In genomic region chr4:177569443-177569842, GRCh38 we compare ENCODE assay signal across 22 cellular contexts.
"Had no signal": no experiment of that assay in that cellular context is flagged by ENCODE, and none has a peak within 500 bp of the region (broad histone marks: within the 10 kb centered on the region; RNA-seq: fewer than 3 reads in every experiment).

No MANE protein-coding gene starts in this region.

- H3K27me3 ChIP-seq: testis, upper lobe of right lung had no signal

- H3K4me1 ChIP-seq: testis, upper lobe of right lung had no signal

- H3K27ac ChIP-seq: testis, upper lobe of right lung, WERI-Rb-1 had no signal

- H3K4me3 ChIP-seq: testis, upper lobe of right lung had no signal

- DNase-seq: activated CD4-positive, alpha-beta T cell treated with anti-CD3 and anti-CD28 coated beads, Interleukin-2, amount 10 ng/mL, durations not matched to agents 7 days and 5 days; activated CD4-positive, CD25-positive, alpha-beta regulatory T cell treated with anti-CD3 and anti-CD28 coated beads, Interleukin-2, amount 50 U/mL, for 72 hours; activated CD8-positive, alpha-beta memory T cell treated with anti-CD3 and anti-CD28 coated beads, Interleukin-2, amount 10 ng/mL, durations not matched to agents 7 days and 5 days; activated CD8-positive, alpha-beta T cell treated with anti-CD3 and anti-CD28 coated beads for 36 hours; activated effector memory CD4-positive, alpha-beta T cell treated with anti-CD3 and anti-CD28 coated beads, Interleukin-2, amount 50 U/mL, for 16 hours; activated naive CD4-positive, alpha-beta T cell treated with anti-CD3 and anti-CD28 coated beads, Interleukin-2, amount 50 U/mL, for 16 hours; activated naive CD8-positive, alpha-beta T cell treated with anti-CD3 and anti-CD28 coated beads, Interleukin-2, amount 50 U/mL, for 24 hours; activated T-cell treated with anti-CD3 and anti-CD28 coated beads for 4 hours; aorta; erythroblast; left colon; nephron progenitor cell; occipital lobe; posterior cingulate gyrus; small intestine; stimulated activated CD4-positive, alpha-beta T cell treated with anti-CD3 and anti-CD28 coated beads, Interleukin-15, amount 100 ng/mL, for 24 hours; T-helper 1 cell; testis; upper lobe of right lung; WERI-Rb-1 had no signal

- H3K36me3 ChIP-seq: upper lobe of right lung, WERI-Rb-1 had no signal

- H3K9me3 ChIP-seq: testis, upper lobe of right lung had no signal

- ATAC-seq: activated CD8-positive, alpha-beta memory T cell treated with anti-CD3 and anti-CD28 coated beads, Interleukin-2, amount 10 ng/mL, durations not matched to agents 7 days and 5 days; activated CD8-positive, alpha-beta T cell treated with anti-CD3 and anti-CD28 coated beads for 36 hours; activated naive CD8-positive, alpha-beta T cell treated with anti-CD3 and anti-CD28 coated beads, Interleukin-2, amount 50 U/mL, for 24 hours; left colon; sciatic nerve; stimulated activated memory B cell treated with anti-CD40 and anti-IgM and Interleukin-4, amounts not matched to agents 10 μg/mL and 1 μg/mL and 100 μg/mL, for 72 hours; upper lobe of right lung had no signal
